16 cellular contexts compared by ENCODE assay signal in genomic region chr12:77609016-77609415, GRCh38.
DNase-seq lines count a peak whose midpoint lies in the region.
"Had no signal": no experiment of that assay in that cellular context is flagged by ENCODE, and none has a peak within 500 bp of the region (broad histone marks: within the 10 kb centered on the region; RNA-seq: fewer than 3 reads in every experiment).

No MANE protein-coding gene starts in this region.

- no peak overlapping the region for H3K4me3 ChIP-seq in mesenchymal stem cell (ENCODE audit: insufficient read depth in 1 of 2, low read depth in 1 of 2, low read length in 2 of 2)

- H2AK5ac ChIP-seq in mesenchymal stem cell (ENCODE audit: low read length, severe bottlenecking), result no peak overlapping the region

- H2BK15ac ChIP-seq in mesenchymal stem cell (ENCODE audit: low read depth, poor library complexity, severe bottlenecking), result no peak overlapping the region

- no peak overlapping the region for H4K8ac ChIP-seq in mesenchymal stem cell (ENCODE audit: low read length)

- no peak overlapping the region for H2AFZ ChIP-seq in mesenchymal stem cell (ENCODE audit: low read depth, low read length)

- H3K14ac ChIP-seq in mesenchymal stem cell (ENCODE audit: low read length in 2 of 2), result no peak overlapping the region

- no peaks in the 10 kb centered on the region for H3K27me3 ChIP-seq in mesenchymal stem cell (ENCODE audit: control insufficient read depth in 1 of 2, insufficient read depth in 1 of 2, low read length in 2 of 2)

- no peak overlapping the region for H3K23ac ChIP-seq in mesenchymal stem cell (ENCODE audit: low read length in 2 of 2)

- no peak overlapping the region for H2BK12ac ChIP-seq in mesenchymal stem cell (ENCODE audit: low read length in 2 of 2)

- H4K91ac ChIP-seq in mesenchymal stem cell (ENCODE audit: low read length), result no peak overlapping the region

- WGBS in mesenchymal stem cell, result 94% methylated on average over 2 of the region's 2 CpGs

- H2BK5ac ChIP-seq in mesenchymal stem cell (ENCODE audit: low read depth, low read length, poor library complexity, severe bottlenecking), result no peak overlapping the region

- no peak overlapping the region for H2BK120ac ChIP-seq in mesenchymal stem cell (ENCODE audit: low read depth, low read length)

- H3K79me1 ChIP-seq in mesenchymal stem cell (replicated peaks; ENCODE audit: low read length, poor library complexity, severe bottlenecking), result no peaks in the 10 kb centered on the region

- H3K36me3 ChIP-seq in mesenchymal stem cell (ENCODE audit: control insufficient read depth in 1 of 2, insufficient read depth in 2 of 2, low read depth in 1 of 2, low read length in 2 of 2), result no peaks in the 10 kb centered on the region

- H3K4me1 ChIP-seq in mesenchymal stem cell (ENCODE audit: control insufficient read depth, insufficient read depth, low read depth, low read length), result no peaks in the 10 kb centered on the region

- no peak overlapping the region for H3K27ac ChIP-seq in mesenchymal stem cell (ENCODE audit: low read length, poor library complexity, severe bottlenecking)

- H3K4me2 ChIP-seq in mesenchymal stem cell (ENCODE audit: low read length, poor library complexity, severe bottlenecking), result no peak overlapping the region

- H3K18ac ChIP-seq in mesenchymal stem cell (ENCODE audit: low read depth in 1 of 2, low read length in 2 of 2), result no peak overlapping the region

- no peaks in the 10 kb centered on the region for H3K9me3 ChIP-seq in mesenchymal stem cell (ENCODE audit: control insufficient read depth, low read length)

- DNase-seq in DMS79 treated with DMSO at 0.1 percent for 48 hours (lab: John Stamatoyannopoulos, UW), result peak; percentile 73
- DNase-seq in M059J (ENCODE audit: low read depth), result peak; percentile 18
- DNase-seq in NCI-H524 treated with DMSO at 0.1 percent for 48 hours (lab: John Stamatoyannopoulos, UW), result peak; percentile 23
- peak; percentile 8 for DNase-seq in left kidney (ENCODE audit: low read depth, low spot score)
- DNase-seq in mesenchymal stem cell, result no peak
- DNase-seq in activated T-cell treated with anti-CD3 and anti-CD28 coated beads, Interleukin-2, amount 50 U/mL, for 48 hours, result no peak
- no peak for DNase-seq in SHP77 treated with DMSO at 0.1 percent for 48 hours (lab: John Stamatoyannopoulos, UW)
- DNase-seq: ACHN; CD8-positive, alpha-beta T cell; H9; IMR-90; NCI-H1930; NCI-H2227 treated with DMSO at 0.1 percent for 48 hours; NCI-H526; OCI-M1; SW 1271 had no signal

- H3K4ac ChIP-seq in mesenchymal stem cell (ENCODE audit: low read depth in 1 of 2, low read length in 2 of 2), result no peak overlapping the region

- H3K9ac ChIP-seq in mesenchymal stem cell (ENCODE audit: low read length), result no peak overlapping the region

Comparison
In these comparisons a context has a peak if more than half of its experiments do, and no peak if none do; other contexts are left out.
1. DNase-seq: peak in DMS79 treated with DMSO at 0.1 percent for 48 hours (single experiment), M059J (single experiment), NCI-H524 treated with DMSO at 0.1 percent for 48 hours (single experiment) and left kidney (single experiment); none in mesenchymal stem cell (single experiment), activated T-cell treated with anti-CD3 and anti-CD28 coated beads, Interleukin-2, amount 50 U/mL, for 48 hours (0 of 2) and SHP77 treated with DMSO at 0.1 percent for 48 hours (single experiment).